Comparison of ENCODE assay signal across 9 cellular contexts in the genomic region with DNA sequence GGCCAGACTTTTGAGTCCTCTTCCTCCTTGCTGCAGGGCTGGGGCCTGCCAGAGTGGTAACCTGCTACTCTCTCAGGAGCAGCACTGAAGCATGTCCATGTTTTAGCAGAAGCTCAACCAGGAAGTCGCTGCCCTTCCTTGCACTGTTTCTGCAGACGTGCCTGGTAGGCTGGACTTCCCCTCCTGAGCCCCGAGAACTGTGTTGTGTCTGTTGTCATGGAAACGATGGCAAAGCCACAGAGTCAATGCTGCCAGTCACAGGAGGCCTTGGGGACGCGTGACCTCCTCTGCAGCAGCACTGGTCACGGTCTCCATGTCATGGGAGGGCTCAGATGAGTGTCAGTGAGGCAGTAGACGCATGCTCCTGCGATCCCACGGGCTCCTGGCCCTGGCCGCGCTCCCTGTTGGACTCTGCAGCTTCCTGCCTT.
DNase-seq lines count a peak whose midpoint lies in the region; ATAC-seq and TF ChIP-seq lines count a peak whose summit lies in the region.
"Had no signal": no experiment of that assay in that cellular context is flagged by ENCODE, and none has a peak within 500 bp of the region (broad histone marks: within the 10 kb centered on the region; RNA-seq: fewer than 3 reads in every experiment).

No MANE protein-coding gene starts in this region.

- H3K4me1 ChIP-seq in prostate gland (replicated peaks) (no peaks in the 10 kb centered on the region), tibial nerve (peaks cover 0 to 14% (median 4%) of the 10 kb centered on the region in 4 donors)

- no peak for TF ChIP-seq CTCF in prostate gland (IDR thresholded peaks at IDR 0.05)
- no peak for TF ChIP-seq CTCF in tibial nerve (IDR thresholded peaks at IDR 0.05)

- intact Hi-C loops in Right ventricle myocardium superior (cut with DNase I) = no loop called here
- intact Hi-C loops in prostate gland (cut with DNase I) = no loop called here

- H3K36me3 ChIP-seq in prostate gland (no peaks in the 10 kb centered on the region), tibial nerve (no peaks in the 10 kb centered on the region)

- no peak overlapping the region for H3K4me3 ChIP-seq in prostate gland
- peak overlapping the region in 2 of 4 donors; percentile 11 to 24 for H3K4me3 ChIP-seq in tibial nerve

- peak in 1 of 2 donors; percentile 75 for TF ChIP-seq EP300 in tibial nerve (IDR thresholded peaks at IDR 0.05)

- H3K27me3 ChIP-seq in prostate gland (replicated peaks; ENCODE audit: insufficient read depth) = no peaks in the 10 kb centered on the region
- no peaks in the 10 kb centered on the region for H3K27me3 ChIP-seq in tibial nerve

- ATAC-seq in HG02852 (IDR thresholded peaks at IDR 0.05; ENCODE audit: unreplicated experiment) (peak; percentile 99), Right ventricle myocardium superior (ENCODE audit: poor library complexity) (peak; percentile 96)

- H3K27ac ChIP-seq in prostate gland (no peak overlapping the region), tibial nerve (peak overlapping the region in 3 of 4 donors; percentile 25 to 72 (median 54))
- H3K27ac ChIP-seq: 22Rv1 had no signal

- DNase-seq in DMS 273 (lab: John Stamatoyannopoulos, UW; ENCODE audit: unreplicated experiment) (peak; percentile 1), DMS 273 treated with DMSO at 0.1 percent for 48 hours (lab: John Stamatoyannopoulos, UW) (no peak), OCI-M1 (lab: John Stamatoyannopoulos, UW) (peak; percentile 94), Right ventricle myocardium superior (peak; percentile 89), prostate gland (ENCODE audit: low spot score) (peak; percentile 15), tibial nerve (ENCODE audit: low spot score in 2 of 2) (peak; percentile 62 to 66)
- peak; percentile 91 for DNase-seq in activated effector memory CD4-positive, alpha-beta T cell treated with anti-CD3 and anti-CD28 coated beads, Interleukin-2, amount 50 U/mL, for 16 hours

- 35% methylated on average over 12 of the region's 12 CpGs for WGBS in prostate gland
- WGBS in tibial nerve, 2 donors = 0 to 12% methylated on average over 12 of the region's 12 CpGs

- TF ChIP-seq POLR2A in prostate gland (IDR thresholded peaks at IDR 0.05) (no peak), tibial nerve (IDR thresholded peaks at IDR 0.05) (peak in 1 of 2 donors; percentile 19)

- no peaks in the 10 kb centered on the region for H3K9me3 ChIP-seq in prostate gland
- no peaks in the 10 kb centered on the region for H3K9me3 ChIP-seq in tibial nerve

Comparison
In these comparisons a context has a peak if more than half of its experiments do, and no peak if none do; other contexts are left out.
1. H3K27ac ChIP-seq: peak in tibial nerve (3 of 4); none in prostate gland (0 of 2).